In the genomic region with DNA sequence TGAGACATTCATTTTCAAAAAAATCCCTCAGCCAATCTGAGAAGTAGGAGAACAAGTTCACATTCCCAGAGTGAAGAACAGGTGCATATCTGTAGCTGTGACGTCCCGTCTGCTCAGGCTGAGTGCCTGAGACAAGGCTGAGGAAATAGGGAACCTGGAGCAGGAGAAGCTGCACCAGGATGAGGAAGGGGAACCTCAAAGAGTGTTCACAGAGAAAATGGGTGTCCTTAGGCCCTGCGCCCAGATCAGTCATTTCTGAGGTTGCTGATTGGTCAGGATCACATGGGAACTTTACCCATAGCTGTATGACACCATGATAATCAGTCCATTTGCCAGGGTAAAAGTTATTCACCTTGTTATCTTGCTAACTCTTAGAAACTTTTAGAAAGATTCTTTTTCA, we compare ENCODE assay signal across 19 cellular contexts.
"Had no signal": no experiment of that assay in that cellular context is flagged by ENCODE, and none has a peak within 500 bp of the region (broad histone marks: within the 10 kb centered on the region; RNA-seq: fewer than 3 reads in every experiment).

No MANE protein-coding gene starts in this region.

- H3K27ac Mint-ChIP-seq: T-helper 2 cell treated with Interferon-gamma antibody and Interleukin-4, amounts not matched to agents 5 μg/mL and 100 μg/mL, for 36 hours had no signal

- ATAC-seq: activated T-cell treated with anti-CD3 and anti-CD28 coated beads, Interleukin-2, amount 50 U/mL, for 4 hours; gastrocnemius medialis; left lung had no signal

- H3K27me3 Mint-ChIP-seq: stimulated activated naive CD8-positive, alpha-beta T cell treated with anti-CD3 and anti-CD28 coated beads, Interleukin-15, Interleukin-2, amounts not matched to agents 100 ng/mL and 50 ng/mL, for 24 hours had no signal

- H3K27ac ChIP-seq: ascending aorta, gastrocnemius medialis, right lobe of liver had no signal

- H3K27me3 ChIP-seq: ascending aorta, left lung, right lobe of liver had no signal

- H3K9me3 ChIP-seq: ascending aorta, gastrocnemius medialis, left lung, right lobe of liver had no signal

- H3K4me3 ChIP-seq: ascending aorta, gastrocnemius medialis, left lung, right lobe of liver had no signal

- H3K4me1 ChIP-seq: ascending aorta, right lobe of liver had no signal

- H3K36me3 ChIP-seq: ascending aorta, gastrocnemius medialis, left lung, right lobe of liver had no signal

- DNase-seq: activated CD4-positive, alpha-beta T cell treated with anti-CD3 and anti-CD28 coated beads for 48 hours; activated CD4-positive, CD25-positive, alpha-beta regulatory T cell; activated CD8-positive, alpha-beta memory T cell treated with anti-CD3 and anti-CD28 coated beads, Interleukin-2, amount 50 U/mL, for 4 hours; activated naive CD4-positive, alpha-beta T cell treated with anti-CD3 and anti-CD28 coated beads, Interleukin-2, amount 50 U/mL, for 16 hours; activated T-cell treated with anti-CD3 and anti-CD28 coated beads, Interleukin-2, amount 50 U/mL, for 4 hours; cerebellar nuclear complex; cortex of kidney; effector CD4-positive, alpha-beta T cell; gastrocnemius medialis; head of caudate nucleus; left lung; midbrain; right lobe of liver; stimulated activated CD4-positive, alpha-beta T cell treated with anti-CD3 and anti-CD28 coated beads, Interleukin-15, amount 100 ng/mL, for 24 hours; stimulated activated CD4-positive, alpha-beta T cell treated with anti-CD3 and anti-CD28 coated beads, Interleukin-2, amount 100 ng/mL, for 48 hours had no signal

- H3K4me3 Mint-ChIP-seq: activated T-cell treated with anti-CD3 and anti-CD28 coated beads, Interleukin-2, amount 50 U/mL, for 4 hours; neural crest cell had no signal

- H3K9me3 Mint-ChIP-seq: activated T-cell treated with anti-CD3 and anti-CD28 coated beads, Interleukin-2, amount 50 U/mL, for 4 hours; stimulated activated naive CD8-positive, alpha-beta T cell treated with anti-CD3 and anti-CD28 coated beads, Interleukin-15, Interleukin-2, amounts not matched to agents 100 ng/mL and 50 ng/mL, for 24 hours had no signal
